9 cellular contexts compared by ENCODE assay signal in the genomic region with DNA sequence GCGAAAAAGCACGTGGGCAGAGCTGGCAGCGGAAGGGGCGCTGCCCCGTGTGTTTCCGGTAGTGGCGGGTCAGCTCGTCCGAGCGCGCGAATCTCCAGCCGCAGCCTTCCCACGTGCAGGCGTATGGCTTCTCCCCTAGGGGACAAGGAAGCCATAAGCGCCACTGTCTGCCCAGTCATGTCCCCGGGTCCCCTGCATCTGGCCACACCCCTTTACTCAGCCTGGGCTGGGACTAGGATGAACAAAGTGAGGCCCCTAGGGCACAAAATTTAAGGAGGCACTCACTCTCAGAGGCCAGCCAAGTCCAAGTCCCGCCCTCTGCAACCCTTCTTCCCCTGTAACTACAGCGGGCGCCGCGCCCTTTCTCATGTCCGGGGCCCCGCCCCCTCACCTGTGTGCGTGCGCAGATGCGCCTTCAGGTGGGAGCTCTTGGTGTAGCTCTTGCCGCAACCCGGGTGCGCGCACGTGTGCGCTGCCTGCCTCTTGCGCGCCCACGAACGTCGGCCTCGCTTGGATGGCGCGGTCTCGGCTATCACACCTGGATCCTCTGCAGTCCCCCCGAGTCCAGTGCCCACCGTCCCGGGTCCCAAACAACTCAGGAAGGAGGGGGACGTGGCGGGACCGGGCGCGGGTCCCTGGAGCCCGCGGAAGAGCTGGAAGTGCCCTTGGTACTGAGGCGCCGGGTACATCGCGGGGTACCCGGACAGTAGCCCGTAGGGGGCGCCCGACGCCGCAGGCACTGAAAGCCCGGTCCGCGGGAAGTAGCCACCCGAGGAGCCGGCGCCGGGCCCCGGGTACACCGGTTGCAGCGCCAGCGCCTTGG. TPM values are rescaled to one million over a fixed set of nuclear protein-coding genes. Genes with fewer than 3 reads are reported as not detected.
DNase-seq lines count a peak whose midpoint lies in the region; ATAC-seq, FAIRE-seq and TF ChIP-seq lines count a peak whose summit lies in the region.
"Had no signal": no experiment of that assay in that cellular context is flagged by ENCODE, and none has a peak within 500 bp of the region (broad histone marks: within the 10 kb centered on the region; RNA-seq: fewer than 3 reads in every experiment).

No MANE protein-coding gene starts in this region.

- H3K4me2 ChIP-seq in mammary epithelial cell (ENCODE audit: insufficient read depth, low read depth, low read length): peak overlapping the region; percentile 89

- H3K9me3 Mint-ChIP-seq in activated B cell treated with CpG ODN at 0.5 μM for 24 hours: peaks cover 2% of the 10 kb centered on the region

- H3K4me1 Mint-ChIP-seq in activated B cell treated with CpG ODN at 0.5 μM for 24 hours: peaks cover 34% of the 10 kb centered on the region

- ATAC-seq in activated B cell treated with CpG ODN at 0.5 μM for 24 hours (ENCODE audit: low read depth): peak; percentile 51
- ATAC-seq in HG03025 (IDR thresholded peaks at IDR 0.05; ENCODE audit: low FRiP score, unreplicated experiment): no peak

- H3K27ac ChIP-seq in mammary epithelial cell (ENCODE audit: insufficient read depth, low read depth, low read length): no peak overlapping the region
- no peak overlapping the region for H3K27ac ChIP-seq in kidney (ENCODE audit: low read depth in 2 of 2, low read length in 2 of 2)

- 4% methylated on average over 31 of the region's 73 CpGs for WGBS in mammary epithelial cell (ENCODE audit: low coverage, missing lambda C conversion rate)

- TF ChIP-seq CTCF in GM12874 (IDR thresholded peaks at IDR 0.05; ENCODE audit: insufficient read depth, low read depth, low read length) (peak; percentile 84), activated B cell treated with CpG ODN at 0.5 μM for 24 hours (IDR thresholded peaks at IDR 0.05) (no peak), mammary epithelial cell (conservative IDR thresholded peaks at IDR 0.05 in 1 of 2, IDR thresholded peaks at IDR 0.05 in 1 of 2; ENCODE audit: extremely low read depth in 1 of 2, insufficient read depth in 1 of 2, low read depth in 1 of 2, low read length in 2 of 2) (peak; percentile 21 to 43), kidney (IDR thresholded peaks at IDR 0.05; ENCODE audit: borderline replicate concordance, extremely low read depth, insufficient read depth) (peak; percentile 42)

- no peaks in the 10 kb centered on the region for H3K27me3 ChIP-seq in mammary epithelial cell (ENCODE audit: insufficient read depth, low read length)

- H3K27me3 Mint-ChIP-seq in activated B cell treated with CpG ODN at 0.5 μM for 24 hours: no peaks in the 10 kb centered on the region

- H3K36me3 Mint-ChIP-seq in activated B cell treated with CpG ODN at 0.5 μM for 24 hours (ENCODE audit: low read depth): peaks cover 1% of the 10 kb centered on the region

- H3K9ac ChIP-seq in mammary epithelial cell (ENCODE audit: insufficient read depth, low read length): no peak overlapping the region
- H3K9ac ChIP-seq in kidney (ENCODE audit: low read length in 2 of 2): no peak overlapping the region

- peak; percentile 52 for DNase-seq in NCI-H1694 treated with DMSO at 0.1 percent for 48 hours (lab: John Stamatoyannopoulos, UW)
- peak; percentile 71 for DNase-seq in activated B cell treated with CpG ODN at 0.5 μM for 24 hours
- peak; percentile 80 for DNase-seq in mammary epithelial cell
- DNase-seq in kidney: peak; percentile 92
- DNase-seq in stimulated activated CD4-positive, alpha-beta T cell treated with anti-CD3 and anti-CD28 coated beads, Interleukin-2, amount 100 ng/mL, for 48 hours: peak; percentile 81 to 90
- no peak for DNase-seq in cerebellum (ENCODE audit: low spot score)

- intact Hi-C loops in activated B cell treated with CpG ODN at 0.5 μM for 24 hours (cut with micrococcal nuclease): loop anchor here (1.0 kb wide), 2 partner anchors 34 to 80 kb away; a partner anchor contains a TSS
- intact Hi-C loops in mammary epithelial cell (cut with micrococcal nuclease): loop anchor here (1.0 to 5.0 kb wide), 2 partner anchors 80 to 147 kb away; no protein-coding TSS in a partner anchor
- intact Hi-C loops in kidney (cut with DNase I): no loop called here

- peak overlapping the region; percentile 94 for H2AFZ ChIP-seq in mammary epithelial cell (ENCODE audit: low read depth, low read length)

- H4K20me1 ChIP-seq in mammary epithelial cell (ENCODE audit: insufficient read depth, low read length): no peaks in the 10 kb centered on the region

- in situ Hi-C loops in mammary epithelial cell (cut with MboI; ENCODE audit: low sequenced_read_pairs in 2 of 2): no loop called here

- peak overlapping the region; percentile 19 to 47 (median 28) for H3K4me3 ChIP-seq in mammary epithelial cell (replicated peaks in 1 of 3; ENCODE audit: insufficient read depth in 1 of 3, low read depth in 2 of 3, low read length in 3 of 3)
- peak overlapping the region in 1 of 2 donors; percentile 17 for H3K4me3 ChIP-seq in kidney (ENCODE audit: low read length in 2 of 2)

- POLR2A ChIA-PET in activated B cell treated with CpG ODN at 0.5 μM for 24 hours (lab: Charles Lee): interaction anchor here (0.6 to 2.2 kb wide), 10 partner anchors 28 to 331 kb away, joined by 3 to 15 read pairs (median 4); a partner anchor contains a TSS

- H3K4me1 ChIP-seq in mammary epithelial cell (ENCODE audit: insufficient read depth, low read length): peaks cover 17% of the 10 kb centered on the region
- peaks cover 0 to 2% of the 10 kb centered on the region in 2 donors for H3K4me1 ChIP-seq in kidney (ENCODE audit: control insufficient read depth in 1 of 2, insufficient read depth in 1 of 2, low read depth in 1 of 2, low read length in 2 of 2)

- CTCF ChIA-PET in activated B cell treated with CpG ODN at 0.5 μM for 24 hours (lab: Charles Lee) (interaction anchor here (0.8 to 3.4 kb wide), 6 partner anchors 9 to 209 kb away, joined by 3 to 39 read pairs (median 4); a partner anchor contains a TSS), mammary epithelial cell (lab: Charles Lee; ENCODE audit: low non-redundant PET) (interaction anchor here (0.6 to 0.7 kb wide), 2 partner anchors 27 to 80 kb away, joined by 5 to 8 read pairs; no protein-coding TSS in a partner anchor)

- dilution Hi-C loops in mammary epithelial cell (cut with HindIII; ENCODE audit: low sequenced_read_pairs): no loop called here

- BruUV-seq in mammary epithelial cell (replicated peaks; lab: Mats Ljungman, UMichigan): no TSS peak

- no peaks in the 10 kb centered on the region for H3K36me3 ChIP-seq in mammary epithelial cell (ENCODE audit: insufficient read depth, low read length)
- no peaks in the 10 kb centered on the region for H3K36me3 ChIP-seq in kidney (ENCODE audit: control insufficient read depth in 1 of 2, insufficient read depth in 2 of 2, low read length in 2 of 2)

- FAIRE-seq in kidney (lab: Jason Lieb, UNC): no peak
- FAIRE-seq: islet of Langerhans had no signal

- H3K79me2 ChIP-seq in mammary epithelial cell (ENCODE audit: insufficient read depth, low read length): peaks cover 4% of the 10 kb centered on the region

- H3K9me3 ChIP-seq in mammary epithelial cell (replicated peaks; ENCODE audit: insufficient read depth, low read length): peaks cover 14% of the 10 kb centered on the region
- H3K9me3 ChIP-seq in kidney (ENCODE audit: control insufficient read depth in 1 of 2, low read length in 2 of 2): no peaks in the 10 kb centered on the region

- H3K27ac Mint-ChIP-seq in activated B cell treated with CpG ODN at 0.5 μM for 24 hours: peak overlapping the region; percentile 61

- peak overlapping the region; percentile 79 for H3K4me3 Mint-ChIP-seq in activated B cell treated with CpG ODN at 0.5 μM for 24 hours

RNA-seq across cellular contexts. Expression of a gene that starts 1.9 kb away (rescaled TPM):
- total RNA-seq in activated B cell treated with CpG ODN at 0.5 μM for 24 hours: 0.12 TPM in 1 of 2 replicates, not detected in the other
- not detected for total RNA-seq in mammary epithelial cell
- polyA plus RNA-seq in mammary epithelial cell: 0.07 TPM
- not detected for polyA minus RNA-seq in mammary epithelial cell
- total RNA-seq in kidney: not detected
- not detected for polyA plus RNA-seq in kidney (ENCODE audit: insufficient read depth, low read depth, low replicate concordance)
- total RNA-seq in cerebellum: 0.73 TPM

RNA-seq across cellular contexts. Expression of a gene that starts 3.9 kb away (rescaled TPM):
- total RNA-seq in activated B cell treated with CpG ODN at 0.5 μM for 24 hours (26.5 and 27.2 TPM in 2 replicates), mammary epithelial cell (10 to 100 TPM; 41.2 to 54.2 TPM), kidney (34.7 TPM), cerebellum (6.3 TPM)
- polyA plus RNA-seq in mammary epithelial cell (40.6 TPM), kidney (ENCODE audit: insufficient read depth, low read depth, low replicate concordance) (50.9 TPM)
- polyA minus RNA-seq in mammary epithelial cell: 23.3 TPM

RNA-seq across cellular contexts. Expression of a gene that starts 5.8 kb away (rescaled TPM):
- total RNA-seq in activated B cell treated with CpG ODN at 0.5 μM for 24 hours: 62.3 and 73.9 TPM in 2 replicates
- total RNA-seq in mammary epithelial cell: 10 to 100 TPM; 25.2 to 31.5 TPM
- polyA plus RNA-seq in mammary epithelial cell: 23.4 TPM
- polyA minus RNA-seq in mammary epithelial cell: 18.4 TPM
- total RNA-seq in kidney: 21.9 TPM
- polyA plus RNA-seq in kidney (ENCODE audit: insufficient read depth, low read depth, low replicate concordance): 45.6 TPM
- 20.0 TPM for total RNA-seq in cerebellum

RNA-seq across cellular contexts. Expression of a gene that starts 34.0 kb away (rescaled TPM):
- total RNA-seq in activated B cell treated with CpG ODN at 0.5 μM for 24 hours: 0.49 TPM in 1 of 2 replicates, not detected in the other
- total RNA-seq in mammary epithelial cell: not detected
- 0.32 TPM for polyA plus RNA-seq in mammary epithelial cell
- not detected for polyA minus RNA-seq in mammary epithelial cell
- total RNA-seq in kidney: not detected
- not detected for polyA plus RNA-seq in kidney (ENCODE audit: insufficient read depth, low read depth, low replicate concordance)
- total RNA-seq in cerebellum: 0.27 TPM

RNA-seq across cellular contexts. Expression of a gene that starts 46.8 kb away (rescaled TPM):
- 0.20 and 0.66 TPM in 2 replicates for total RNA-seq in activated B cell treated with CpG ODN at 0.5 μM for 24 hours
- total RNA-seq in mammary epithelial cell: 1 to 10 TPM in 1 of 2 donors, under 1 TPM in 1; 0.50 to 2.2 TPM
- polyA plus RNA-seq in mammary epithelial cell: 0.42 TPM
- polyA minus RNA-seq in mammary epithelial cell: not detected
- 0.35 TPM for total RNA-seq in kidney
- polyA plus RNA-seq in kidney (ENCODE audit: insufficient read depth, low read depth, low replicate concordance): 0.39 TPM
- total RNA-seq in cerebellum: 65.7 TPM
